In the genomic region with DNA sequence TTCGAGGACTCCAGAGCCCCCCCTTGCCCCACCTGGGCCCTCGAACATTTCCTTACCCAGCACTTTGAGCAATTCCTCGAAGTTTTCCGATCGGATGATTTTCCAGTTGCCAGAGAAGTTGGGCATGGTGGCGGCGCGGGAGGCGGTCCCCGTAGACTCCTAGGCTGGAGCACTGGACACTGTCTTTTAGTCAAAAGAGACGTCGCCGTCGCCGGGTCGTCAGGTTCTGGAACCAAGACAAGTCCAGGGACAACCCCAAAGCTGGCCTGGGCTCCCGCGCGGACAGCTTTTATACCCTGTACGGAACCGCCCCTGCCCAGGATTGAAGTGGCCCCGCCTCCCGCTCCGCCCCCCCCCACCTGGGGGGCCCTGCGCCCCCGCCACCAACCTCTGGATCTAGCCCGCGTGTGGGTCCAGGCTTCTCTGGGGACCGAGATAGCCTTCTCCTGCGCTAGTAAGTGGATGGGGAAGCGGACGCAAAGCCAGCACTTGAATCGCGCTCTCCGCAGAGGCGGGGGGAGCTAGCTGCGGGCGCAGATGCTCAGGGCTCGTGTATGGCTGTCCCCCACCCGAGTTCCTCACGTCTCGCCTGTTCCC, we compare ENCODE assay signal across 8 cellular contexts. TPM values are rescaled to one million over a fixed set of nuclear protein-coding genes. Genes with fewer than 3 reads are reported as not detected.
DNase-seq lines count a peak whose midpoint lies in the region; ATAC-seq, FAIRE-seq and TF ChIP-seq lines count a peak whose summit lies in the region.

Gene CRABP2 (minus strand): TSS at position 263 of the 597 bp plus-strand sequence. CDS start 137 bp downstream, at position 126.

- BruUV-seq in PC-3 (replicated peaks; lab: Mats Ljungman, UMichigan) (no TSS peak), K562 (replicated peaks; lab: Mats Ljungman, UMichigan) (no TSS peak)

- intact Hi-C loops in PC-3 (cut with micrococcal nuclease) (loop anchor here (1.0 kb wide), 1 partner anchor 16 kb away; no protein-coding TSS in a partner anchor), K562 (cut with micrococcal nuclease) (no loop called here), kidney (cut with DNase I) (no loop called here)

- TF ChIP-seq POLR2A in K562 (conservative IDR thresholded peaks at IDR 0.05), result no peak

- FAIRE-seq in K562 (lab: Jason Lieb, UNC) (no peak), kidney (lab: Jason Lieb, UNC) (no peak)

- TF ChIP-seq CTCF in PC-3 (conservative IDR thresholded peaks at IDR 0.05; ENCODE audit: low read depth, low read length) (no peak), K562 (IDR thresholded peaks at IDR 0.05 in 2 of 3, conservative IDR thresholded peaks at IDR 0.05 in 1 of 3; ENCODE audit: insufficient read depth in 2 of 3, low read depth in 1 of 3, low read length in 3 of 3) (no peak), kidney (IDR thresholded peaks at IDR 0.05; ENCODE audit: borderline replicate concordance, extremely low read depth, insufficient read depth) (no peak)

- no peaks in the 10 kb centered on the region for H3K36me3 ChIP-seq in GM23248 (ENCODE audit: low read depth)
- no peaks in the 10 kb centered on the region; the same call in 1 of the 2 replicates for H3K36me3 ChIP-seq in PC-3 (ENCODE audit: low read depth, low read length)
- H3K36me3 ChIP-seq in K562 (ENCODE audit: control insufficient read depth, insufficient read depth, low read length), result no peaks in the 10 kb centered on the region
- H3K36me3 ChIP-seq in kidney (ENCODE audit: control insufficient read depth in 1 of 2, insufficient read depth in 2 of 2, low read length in 2 of 2), result no peaks in the 10 kb centered on the region

- peaks cover 30% of the 10 kb centered on the region for H3F3A ChIP-seq in GM23248 (ENCODE audit: insufficient read depth)
- no peaks in the 10 kb centered on the region for H3F3A ChIP-seq in PC-3 (ENCODE audit: low read length, unreplicated experiment)

- H3K27ac ChIP-seq in GM23248 (peak within 1 kb of the TSS; percentile 73), PC-3 (ENCODE audit: low read length) (peak within 1 kb of the TSS; percentile 48), K562 (ENCODE audit: extremely low read depth, low read depth, low read length) (peak within 1 kb of the TSS; percentile 44; the same call in 2 of the 3 replicates), kidney (ENCODE audit: low read depth in 2 of 2, low read length in 2 of 2) (no peak within 1 kb of the TSS)

- 2% methylated on average over 34 to 42 of the region's 42 CpGs for WGBS in GM23248 (ENCODE audit: low coverage in 1 of 2, low lambda C conversion rate in 2 of 2, missing lambda C conversion rate in 2 of 2), 2 experiments
- 33% methylated on average over 36 of the region's 42 CpGs for WGBS in K562 (ENCODE audit: insufficient coverage, low coverage, missing lambda C conversion rate)

- H3K9me3 ChIP-seq in GM23248 (ENCODE audit: low read depth) (no peaks in the 10 kb centered on the region), PC-3 (ENCODE audit: low read length) (no peaks in the 10 kb centered on the region), K562 (replicated peaks; ENCODE audit: control insufficient read depth, insufficient read depth, low read depth, low read length) (no peaks in the 10 kb centered on the region), kidney (ENCODE audit: control insufficient read depth in 1 of 2, low read length in 2 of 2) (no peaks in the 10 kb centered on the region)

- no peak for TF ChIP-seq RAD21 in K562 (CRISPR knock-in tag; conservative IDR thresholded peaks at IDR 0.05 in 1 of 2, IDR thresholded peaks at IDR 0.05 in 1 of 2)

- peaks cover 63% of the 10 kb centered on the region for H3K4me1 ChIP-seq in GM23248 (ENCODE audit: insufficient read depth)
- peaks cover 55% of the 10 kb centered on the region for H3K4me1 ChIP-seq in PC-3 (ENCODE audit: insufficient read depth, low read length)
- peaks cover 15 to 36% of the 10 kb centered on the region in 2 experiments; a peak in 4 of 5 replicates for H3K4me1 ChIP-seq in K562 (replicated peaks in 1 of 2; ENCODE audit: control insufficient read depth in 2 of 2, insufficient read depth in 2 of 2, low read length in 2 of 2)
- H3K4me1 ChIP-seq in kidney (ENCODE audit: control insufficient read depth in 1 of 2, insufficient read depth in 1 of 2, low read depth in 1 of 2, low read length in 2 of 2), result peaks cover 0 to 11% of the 10 kb centered on the region in 2 donors

- H3K9ac ChIP-seq in GM23248, result peak within 1 kb of the TSS; percentile 78
- peak within 1 kb of the TSS; percentile 63 for H3K9ac ChIP-seq in PC-3 (ENCODE audit: low read length)
- H3K9ac ChIP-seq in K562 (ENCODE audit: insufficient read depth in 1 of 2, low read depth in 2 of 2, low read length in 2 of 2), result peak within 1 kb of the TSS; percentile 64 to 87
- peak within 1 kb of the TSS in 1 of 2 donors; percentile 62 for H3K9ac ChIP-seq in kidney (ENCODE audit: low read length in 2 of 2)

- H4K20me1 ChIP-seq in GM23248 (ENCODE audit: insufficient read depth) (no peaks in the 10 kb centered on the region), PC-3 (ENCODE audit: low read length) (no peaks in the 10 kb centered on the region), K562 (replicated peaks; ENCODE audit: control insufficient read depth, insufficient read depth, low read length) (no peaks in the 10 kb centered on the region)

- DNase-seq in GM23248 (peak; percentile 62), PC-3 (peak; percentile 53), K562 (ENCODE audit: extremely low read depth in 1 of 4, low spot score in 3 of 4) (peak in 3 of 4 experiments; percentile 56 to 63 (median 62)), kidney (peak; percentile 82), iPS-NIHi11 (ENCODE audit: low spot score) (no peak), NK-92 (lab: John Stamatoyannopoulos, UW; ENCODE audit: unreplicated experiment) (no peak)
- DNase-seq in stimulated activated naive CD4-positive, alpha-beta T cell (lab: John Stamatoyannopoulos, UW), result peak in 4 of 6 experiments; percentile 28 to 70 (median 48)

- in situ Hi-C loops in GM23248 (cut with MboI) (no loop called here), K562 (cut with MboI) (no loop called here)

- H2AFZ ChIP-seq in GM23248 (peak within 1 kb of the TSS; percentile 77), PC-3 (ENCODE audit: low read length) (peak within 1 kb of the TSS; percentile 83), K562 (ENCODE audit: low read depth, low read length) (peak within 1 kb of the TSS; percentile 99)

- H3K4me3 ChIP-seq in GM23248 (peak within 1 kb of the TSS; percentile 71), PC-3 (ENCODE audit: low read length) (peak within 1 kb of the TSS; percentile 71), K562 (peak within 1 kb of the TSS; percentile 47), kidney (ENCODE audit: low read length in 2 of 2) (peak within 1 kb of the TSS; percentile 15 to 50)

- no peaks in the 10 kb centered on the region for H3K9me1 ChIP-seq in K562 (ENCODE audit: control insufficient read depth, insufficient read depth, low read length)

- CTCF ChIA-PET in PC-3 (lab: Charles Lee) (interaction anchor here (0.5 to 3.7 kb wide), 6 partner anchors 14 to 180 kb away, joined by 3 to 84 read pairs (median 5); no protein-coding TSS in a partner anchor), K562 (lab: Yijun Ruan, JAX; ENCODE audit: low intra/inter-chr PET ratio) (interaction anchor here (0.5 to 4.4 kb wide), 7 partner anchors 12 to 79 kb away, joined by 3 to 64 read pairs (median 4); no protein-coding TSS in a partner anchor)

- no peaks in the 10 kb centered on the region for H3K9me2 ChIP-seq in GM23248 (ENCODE audit: insufficient read depth)
- H3K9me2 ChIP-seq in PC-3 (replicated peaks; ENCODE audit: low read length), result no peaks in the 10 kb centered on the region

- POLR2A ChIA-PET in PC-3 (lab: Charles Lee; ENCODE audit: unreplicated experiment), result interaction anchor here (0.7 to 1.0 kb wide), 2 partner anchors 14 to 44 kb away, joined by 4 read pairs; no protein-coding TSS in a partner anchor
- POLR2A ChIA-PET in K562 (lab: Yijun Ruan, JAX), result interaction anchor here (0.6 to 2.3 kb wide), 5 partner anchors 11 to 1570 kb away, joined by 3 to 21 read pairs (median 4); no protein-coding TSS in a partner anchor

- ATAC-seq in PC-3 (peak; percentile 14), K562 (peak; percentile 73), GM19455 (IDR thresholded peaks at IDR 0.05; ENCODE audit: unreplicated experiment) (no peak)

- H3K4me2 ChIP-seq in GM23248 (ENCODE audit: unreplicated experiment) (peak within 1 kb of the TSS; percentile 87), PC-3 (ENCODE audit: low read length) (peak within 1 kb of the TSS; percentile 98), K562 (ENCODE audit: insufficient read depth, low read length) (peak within 1 kb of the TSS; percentile 87)

- TF ChIP-seq EP300 in K562 (IDR thresholded peaks at IDR 0.05; ENCODE audit: low read length), result no peak

- H3K27me3 ChIP-seq in GM23248 (replicated peaks; ENCODE audit: insufficient read depth) (no peaks in the 10 kb centered on the region), PC-3 (ENCODE audit: low read length) (no peaks in the 10 kb centered on the region), K562 (ENCODE audit: control insufficient read depth in 2 of 2, insufficient read depth in 2 of 2, low read length in 2 of 2) (no peaks in the 10 kb centered on the region)

- H3K79me2 ChIP-seq in GM23248 (ENCODE audit: insufficient read depth) (no peaks in the 10 kb centered on the region), PC-3 (ENCODE audit: low read length) (peaks cover 17% of the 10 kb centered on the region), K562 (ENCODE audit: control insufficient read depth, insufficient read depth, low read length) (no peaks in the 10 kb centered on the region)

RNA-seq across cellular contexts. Expression of gene CRABP2, which starts in this region (rescaled TPM):
- 23.3 and 38.8 TPM in 2 replicates for total RNA-seq in GM23248 (2014; rRNA removed; shearing (Covaris generic))
- 64.1 and 68.6 TPM in 2 replicates for polyA plus RNA-seq in GM23248 (2016; fragmentation: Nextera tagmentation; extraction: Ambion mirVana)
- total RNA-seq in PC-3 (2014; rRNA removed), result 120 and 150 TPM in 2 replicates
- 0.86 TPM in 1 of 2 replicates, not detected in the other for total RNA-seq in K562 (2011; cell fraction: chromatin; rRNA removed; ENCODE audit: low replicate concordance)
- 0.39 and 1.0 TPM in 2 replicates for total RNA-seq in K562 (2011; cell fraction: nucleolus; rRNA removed)
- 0.44 TPM in 1 of 2 replicates, not detected in the other for total RNA-seq in K562 (2011; cell fraction: nucleoplasm; rRNA removed)
- total RNA-seq in K562 (2014; rRNA removed), result 0.86 and 1.2 TPM in 2 replicates
- total RNA-seq in K562 (2014; rRNA removed; fragmentation: Illumina TruSeq; extraction: Trizol), result 0.32 and 0.36 TPM in 2 replicates
- 0.72 and 1.3 TPM in 2 replicates for total RNA-seq in K562 (2015; rRNA removed; fragmentation: Illumina TruSeq; extraction: Trizol)
- total RNA-seq in K562 (2021), result 1.5 and 1.6 TPM in 2 replicates
- 0.50 and 1.5 TPM in 2 replicates for polyA plus RNA-seq in K562 (2011; rRNA removed)
- polyA plus RNA-seq in K562 (2011; cell fraction: cytosol; rRNA removed), result 0.58 and 1.3 TPM in 2 replicates
- 1.8 and 2.6 TPM in 2 replicates for polyA plus RNA-seq in K562 (2011; cell fraction: nucleus; rRNA removed)
- 2.6 and 2.9 TPM in 2 replicates for polyA plus RNA-seq in K562 (2012)
- polyA plus RNA-seq in K562 (2014; fragmentation: Illumina TruSeq; extraction: Trizol), result 1.9 and 2.5 TPM in 2 replicates
- polyA plus RNA-seq in K562 (2014; fragmentation: Nextera tagmentation; extraction: Ambion mirVana), result under 1 TPM; 0.30 to 0.52 TPM
- 0.82 and 1.2 TPM in 2 replicates for polyA plus RNA-seq in K562 (2014; rRNA removed)
- 0.28 and 0.72 TPM in 2 replicates for polyA minus RNA-seq in K562 (2011; rRNA and poly(A)+ RNA removed)
- not detected in 2 replicates for polyA minus RNA-seq in K562 (2011; cell fraction: cytosol; rRNA and poly(A)+ RNA removed)
- polyA minus RNA-seq in K562 (2011; cell fraction: nucleus; rRNA and poly(A)+ RNA removed), result not detected in 2 replicates
- 15.2 TPM for total RNA-seq in kidney
- 21.6 TPM for polyA plus RNA-seq in kidney (ENCODE audit: insufficient read depth, low read depth, low replicate concordance)

Comparison
In these comparisons a context has a peak if more than half of its experiments do, and no peak if none do; other contexts are left out.
1. DNase-seq: peak in GM23248 (single experiment), PC-3 (single experiment), K562 (3 of 4), kidney (single experiment) and stimulated activated naive CD4-positive, alpha-beta T cell (4 of 6); none in iPS-NIHi11 (single experiment) and NK-92 (single experiment).
2. H3K27ac ChIP-seq: peak in GM23248 (single experiment), PC-3 (single experiment) and K562 (single experiment); none in kidney (0 of 2).
3. Peak in every context shown above with its lines, with median percentiles within 50 percentile points of each other: H2AFZ ChIP-seq, H3K4me2 ChIP-seq and H3K4me3 ChIP-seq.